Comparison of ENCODE assay signal across 8 cellular contexts in the genomic region with DNA sequence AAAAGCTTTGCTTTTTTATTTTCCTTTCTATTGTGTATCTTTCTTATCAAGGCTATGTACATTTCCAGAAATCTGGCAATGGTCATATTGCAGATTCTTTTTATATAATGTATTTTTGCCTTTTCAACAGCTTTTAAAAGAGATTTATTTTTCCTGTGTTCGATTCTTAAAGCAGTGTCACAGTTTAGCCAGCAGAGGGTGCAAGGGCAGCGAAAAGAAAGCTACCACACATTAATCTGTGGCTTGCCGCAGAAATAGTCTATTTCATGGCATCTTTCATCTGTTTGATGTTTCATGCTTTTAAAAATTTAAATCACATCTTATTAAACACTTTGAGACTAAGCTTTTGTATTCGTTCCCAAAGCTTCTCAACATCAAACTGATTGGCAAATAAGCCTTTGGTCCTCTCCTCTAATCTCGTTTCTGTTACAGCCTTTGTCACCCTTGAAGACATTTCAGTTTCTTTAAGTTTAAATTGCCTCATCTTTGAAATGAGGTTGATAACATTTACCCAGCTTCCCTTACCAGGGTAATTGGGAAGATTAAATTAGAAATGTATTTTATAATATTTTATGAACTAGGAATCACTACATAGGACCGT.
DNase-seq lines count a peak whose midpoint lies in the region; ATAC-seq, FAIRE-seq and TF ChIP-seq lines count a peak whose summit lies in the region.

No MANE protein-coding gene starts in this region.

- H3K27ac ChIP-seq in CD4-positive, alpha-beta T cell (ENCODE audit: low read depth, low read length): no peak overlapping the region
- no peak overlapping the region for H3K27ac ChIP-seq in lower lobe of right lung

- H3K36me3 ChIP-seq in lower lobe of right lung: peaks cover 69% of the 10 kb centered on the region

- peak; percentile 76 for FAIRE-seq in GM19239 (lab: Jason Lieb, UNC)

- no peaks in the 10 kb centered on the region for H3K9me3 ChIP-seq in CD4-positive, alpha-beta T cell (ENCODE audit: control insufficient read depth, low read length)
- H3K9me3 ChIP-seq in lower lobe of right lung: no peaks in the 10 kb centered on the region

- no peak overlapping the region for H3K4me3 ChIP-seq in lower lobe of right lung

- H3K9me3 Mint-ChIP-seq in CD4-positive, alpha-beta T cell: no peaks in the 10 kb centered on the region

- H3K36me3 Mint-ChIP-seq in CD4-positive, alpha-beta T cell (ENCODE audit: low read depth): peaks cover 79% of the 10 kb centered on the region

- peaks cover 33% of the 10 kb centered on the region for H3K4me1 Mint-ChIP-seq in CD4-positive, alpha-beta T cell (ENCODE audit: low read depth)

- intact Hi-C loops in CD4-positive, alpha-beta T cell (cut with DNase I, micrococcal nuclease): no loop called here
- intact Hi-C loops in lower lobe of right lung (cut with DNase I): no loop called here

- H3K27ac Mint-ChIP-seq in CD4-positive, alpha-beta T cell: no peak overlapping the region

- peak; percentile 73 for ATAC-seq in CD4-positive, alpha-beta T cell (ENCODE audit: poor library complexity)
- peak in 1 of 2 donors; percentile 53 for ATAC-seq in lower lobe of right lung
- no peak for ATAC-seq in HG02885 (IDR thresholded peaks at IDR 0.05; ENCODE audit: poor library complexity, unreplicated experiment)
- ATAC-seq in HG03469 (IDR thresholded peaks at IDR 0.05; ENCODE audit: unreplicated experiment): no peak
- no peak for ATAC-seq in GM21825 (IDR thresholded peaks at IDR 0.05; ENCODE audit: unreplicated experiment)

- POLR2A ChIA-PET in CD4-positive, alpha-beta T cell (lab: Charles Lee): interaction anchor here (0.9 to 1.9 kb wide), 4 partner anchors 14 to 73 kb away, joined by 3 to 7 read pairs (median 3); a partner anchor contains a TSS

- no peaks in the 10 kb centered on the region for H3K4me1 ChIP-seq in lower lobe of right lung

- CTCF ChIA-PET in CD4-positive, alpha-beta T cell (lab: Charles Lee): interaction anchor here (0.8 to 3.3 kb wide), 12 partner anchors 9 to 59 kb away, joined by 3 to 33 read pairs (median 3); no protein-coding TSS in a partner anchor

- no peaks in the 10 kb centered on the region for H3K27me3 Mint-ChIP-seq in CD4-positive, alpha-beta T cell

- H3K4me3 Mint-ChIP-seq in CD4-positive, alpha-beta T cell: no peak overlapping the region

- no peaks in the 10 kb centered on the region for H3K27me3 ChIP-seq in CD4-positive, alpha-beta T cell (ENCODE audit: control insufficient read depth, insufficient read depth, low read length)
- H3K27me3 ChIP-seq in lower lobe of right lung (ENCODE audit: low read depth): no peaks in the 10 kb centered on the region

- DNase-seq in CD4-positive, alpha-beta T cell: peak in 8 of 10 experiments; percentile 0 to 29 (median 4)
- no peak for DNase-seq in GM19239 (ENCODE audit: insufficient read length, low spot score)
- peak; percentile 29 for DNase-seq in RPMI7951 (ENCODE audit: low read depth)
- DNase-seq in central memory CD4-positive, alpha-beta T cell: peak; percentile 16
- DNase-seq in lower lobe of right lung: no peak

- TF ChIP-seq CTCF in CD4-positive, alpha-beta T cell (IDR thresholded peaks at IDR 0.05): peak; percentile 86
- TF ChIP-seq CTCF in lower lobe of right lung (IDR thresholded peaks at IDR 0.05): peak; percentile 71

Comparison
In these comparisons a context has a peak if more than half of its experiments do, and no peak if none do; other contexts are left out.
1. DNase-seq: peak in CD4-positive, alpha-beta T cell (8 of 10), RPMI7951 (single experiment) and central memory CD4-positive, alpha-beta T cell (single experiment); none in GM19239 (single experiment) and lower lobe of right lung (single experiment).